27 cellular contexts compared by ENCODE assay signal in genomic region chr12:120408771-120409170, GRCh38. TPM values are rescaled to one million over a fixed set of nuclear protein-coding genes. Genes with fewer than 3 reads are reported as not detected.
A peak's percentile ranks its signal among the peaks of the same experiment; 100 is the strongest.
DNase-seq lines count a peak whose midpoint lies in the region; ATAC-seq, FAIRE-seq and TF ChIP-seq lines count a peak whose summit lies in the region.
"Had no signal": no experiment of that assay in that cellular context is flagged by ENCODE, and none has a peak within 500 bp of the region (broad histone marks: within the 10 kb centered on the region; RNA-seq: fewer than 3 reads in every experiment).

No MANE protein-coding gene starts in this region.

- H3K79me1 ChIP-seq in neuronal stem cell (ENCODE audit: low read depth, low read length) = no peaks in the 10 kb centered on the region

- no peak overlapping the region for H3K27ac Mint-ChIP-seq in HFFc6
- H3K27ac Mint-ChIP-seq: CD14-positive monocyte; CD4-positive, alpha-beta memory T cell; CD4-positive, CD25-positive, alpha-beta regulatory T cell; CD8-positive, alpha-beta memory T cell had no signal

- TF ChIP-seq CTCF in HepG2 (CRISPR knock-in tag; IDR thresholded peaks at IDR 0.05) (no peak), right lobe of liver (IDR thresholded peaks at IDR 0.05) (no peak), mammary epithelial cell (conservative IDR thresholded peaks at IDR 0.05 in 1 of 2, IDR thresholded peaks at IDR 0.05 in 1 of 2; ENCODE audit: extremely low read depth in 1 of 2, insufficient read depth in 1 of 2, low read depth in 1 of 2, low read length in 2 of 2) (no peak), HFFc6 (IDR thresholded peaks at IDR 0.05) (no peak)

- peak overlapping the region; percentile 17 for H3K23ac ChIP-seq in neuronal stem cell (ENCODE audit: low read depth, low read length, poor library complexity)

- no peak for TF ChIP-seq EP300 in HepG2 (IDR thresholded peaks at IDR 0.05; ENCODE audit: low read depth in 2 of 2, low read length in 2 of 2)
- no peak for TF ChIP-seq EP300 in HepG2 (CRISPR knock-in tag; IDR thresholded peaks at IDR 0.05; ENCODE audit: borderline replicate concordance)

- H3K4me3 ChIP-seq in HepG2 (replicated peaks in 1 of 3; ENCODE audit: insufficient read depth in 1 of 3, low read depth in 2 of 3, low read length in 3 of 3) = no peak overlapping the region
- H3K4me3 ChIP-seq in right lobe of liver = no peak overlapping the region
- H3K4me3 ChIP-seq in neuronal stem cell (ENCODE audit: low read length in 2 of 2) = no peak overlapping the region
- no peak overlapping the region for H3K4me3 ChIP-seq in mammary epithelial cell (replicated peaks in 1 of 3; ENCODE audit: insufficient read depth in 1 of 3, low read depth in 2 of 3, low read length in 3 of 3)
- H3K4me3 ChIP-seq: BLaER1, GM12878 had no signal

- no peaks in the 10 kb centered on the region; a peak in 1 of 5 replicates for H3K27me3 ChIP-seq in HepG2 (ENCODE audit: control insufficient read depth in 1 of 2, insufficient read depth in 2 of 2, low read length in 2 of 2)
- no peaks in the 10 kb centered on the region for H3K27me3 ChIP-seq in right lobe of liver
- no peaks in the 10 kb centered on the region for H3K27me3 ChIP-seq in neuronal stem cell (ENCODE audit: control insufficient read depth in 3 of 3, insufficient read depth in 3 of 3, low read depth in 1 of 3, low read length in 3 of 3)
- H3K27me3 ChIP-seq in mammary epithelial cell (ENCODE audit: insufficient read depth, low read length) = no peaks in the 10 kb centered on the region
- H3K27me3 ChIP-seq: BE2C, BLaER1 had no signal

- H2BK15ac ChIP-seq in neuronal stem cell (ENCODE audit: low read length) = peak overlapping the region; percentile 25

- TF ChIP-seq RAD21 in HepG2 (CRISPR knock-in tag; IDR thresholded peaks at IDR 0.05) = no peak

- no peak overlapping the region for H3K4ac ChIP-seq in neuronal stem cell (ENCODE audit: low read length)

- no peaks in the 10 kb centered on the region for H3K9me3 ChIP-seq in HepG2 (ENCODE audit: low read length)
- H3K9me3 ChIP-seq in right lobe of liver = no peaks in the 10 kb centered on the region
- no peaks in the 10 kb centered on the region for H3K9me3 ChIP-seq in neuronal stem cell (replicated peaks in 1 of 2; ENCODE audit: control insufficient read depth in 2 of 2, insufficient read depth in 1 of 2, low read depth in 1 of 2, low read length in 2 of 2)
- no peaks in the 10 kb centered on the region for H3K9me3 ChIP-seq in mammary epithelial cell (replicated peaks; ENCODE audit: insufficient read depth, low read length)
- H3K9me3 ChIP-seq: BE2C had no signal

- DNase-seq in HepG2 (ENCODE audit: low spot score) = no peak
- DNase-seq in right lobe of liver = no peak
- no peak for DNase-seq in neuronal stem cell (ENCODE audit: low spot score)
- no peak for DNase-seq in mammary epithelial cell
- DNase-seq in HFFc6 = no peak
- DNase-seq: 8988T; ACHN; BE2C; C1 segment of cervical spinal cord; CD4-positive, alpha-beta memory T cell; CD4-positive, CD25-positive, alpha-beta regulatory T cell; CD8-positive, alpha-beta memory T cell; COR-L47; DMS 273 treated with DMSO at 0.1 percent for 48 hours; DMS153; DMS53; DMS79; DND-41; EL; GDM1 had no signal

- H3K14ac ChIP-seq in neuronal stem cell (ENCODE audit: low read length) = no peak overlapping the region

- POLR2A ChIA-PET in HepG2 (lab: Yijun Ruan, JAX) = no interaction called here

- ATAC-seq in HepG2 (no peak), right lobe of liver (no peak)
- ATAC-seq: GM12878 had no signal

- no peak overlapping the region for H2BK120ac ChIP-seq in neuronal stem cell (ENCODE audit: low read depth, low read length)

- in situ Hi-C loops in HepG2 (cut with HindIII; ENCODE audit: extremely low pct_ligation_motif_present, low pct_unique_long_range_greater_than_20kb) = no loop called here
- in situ Hi-C loops in mammary epithelial cell (cut with MboI; ENCODE audit: low sequenced_read_pairs in 2 of 2) = no loop called here

- no peak overlapping the region for H4K91ac ChIP-seq in neuronal stem cell (ENCODE audit: low read depth, low read length, poor library complexity)

- H3K79me2 ChIP-seq in HepG2 (ENCODE audit: insufficient read depth, low read length) (no peaks in the 10 kb centered on the region), mammary epithelial cell (ENCODE audit: insufficient read depth, low read length) (no peaks in the 10 kb centered on the region)

- dilution Hi-C loops in mammary epithelial cell (cut with HindIII; ENCODE audit: low sequenced_read_pairs) = no loop called here

- intact Hi-C loops in HepG2 (cut with micrococcal nuclease; ENCODE audit: unreplicated experiment) = no loop called here
- intact Hi-C loops in right lobe of liver (cut with DNase I) = no loop called here
- intact Hi-C loops in mammary epithelial cell (cut with micrococcal nuclease) = no loop called here

- H3K4me3 Mint-ChIP-seq in HFFc6 = no peak overlapping the region
- H3K4me3 Mint-ChIP-seq: CD14-positive monocyte; CD4-positive, alpha-beta memory T cell; CD4-positive, CD25-positive, alpha-beta regulatory T cell; CD8-positive, alpha-beta memory T cell had no signal

- peak overlapping the region; percentile 59 for H3K18ac ChIP-seq in neuronal stem cell (ENCODE audit: low read length)

- no peak overlapping the region for H3K27ac ChIP-seq in HepG2 (ENCODE audit: extremely low read length, insufficient read depth, low read length)
- H3K27ac ChIP-seq in right lobe of liver = no peak overlapping the region
- no peak overlapping the region for H3K27ac ChIP-seq in neuronal stem cell (replicated peaks; ENCODE audit: low read length)
- H3K27ac ChIP-seq in mammary epithelial cell (ENCODE audit: insufficient read depth, low read depth, low read length) = no peak overlapping the region
- H3K27ac ChIP-seq: BLaER1 had no signal

- H2BK5ac ChIP-seq in neuronal stem cell (ENCODE audit: low read length) = peak overlapping the region; percentile 5

- H4K8ac ChIP-seq in neuronal stem cell (ENCODE audit: low read depth, low read length) = no peak overlapping the region

- H4K20me1 ChIP-seq in HepG2 (ENCODE audit: insufficient read depth, low read length) (no peaks in the 10 kb centered on the region), mammary epithelial cell (ENCODE audit: insufficient read depth, low read length) (no peaks in the 10 kb centered on the region)
- H4K20me1 ChIP-seq: BLaER1 had no signal

- no peak overlapping the region for H2AFZ ChIP-seq in HepG2 (ENCODE audit: low read length)
- H2AFZ ChIP-seq in neuronal stem cell (ENCODE audit: low read length) = no peak overlapping the region
- H2AFZ ChIP-seq in mammary epithelial cell (ENCODE audit: low read depth, low read length) = no peak overlapping the region

- H3K4me1 ChIP-seq in HepG2 (ENCODE audit: insufficient read depth, low read length) (peaks cover 5% of the 10 kb centered on the region; the same call in 1 of the 2 replicates), right lobe of liver (no peaks in the 10 kb centered on the region), neuronal stem cell (ENCODE audit: control insufficient read depth in 2 of 2, insufficient read depth in 1 of 2, low read depth in 1 of 2, low read length in 2 of 2) (peaks cover 5 to 8% of the 10 kb centered on the region in 2 donors), mammary epithelial cell (ENCODE audit: insufficient read depth, low read length) (no peaks in the 10 kb centered on the region)
- H3K4me1 ChIP-seq: BE2C had no signal

- H3K4me1 Mint-ChIP-seq in HFFc6 (ENCODE audit: low read depth) = no peaks in the 10 kb centered on the region
- H3K4me1 Mint-ChIP-seq: CD14-positive monocyte had no signal

- peak overlapping the region; percentile 88 for H2BK12ac ChIP-seq in neuronal stem cell (ENCODE audit: low read length)

- BruUV-seq in HepG2 (replicated peaks; lab: Mats Ljungman, UMichigan) (no TSS peak), mammary epithelial cell (replicated peaks; lab: Mats Ljungman, UMichigan) (no TSS peak)

- H3K27me3 Mint-ChIP-seq in HFFc6 (ENCODE audit: insufficient read depth) = peaks cover 15% of the 10 kb centered on the region

- no peak overlapping the region for H3K4me2 ChIP-seq in HepG2 (ENCODE audit: low read depth, low read length)
- H3K4me2 ChIP-seq in neuronal stem cell (ENCODE audit: insufficient read depth, low read length, poor library complexity, severe bottlenecking) = no peak overlapping the region
- H3K4me2 ChIP-seq in mammary epithelial cell (ENCODE audit: insufficient read depth, low read depth, low read length) = no peak overlapping the region
- H3K4me2 ChIP-seq: BLaER1 had no signal

- CTCF ChIA-PET in HepG2 (lab: Yijun Ruan, JAX; ENCODE audit: low intra/inter-chr PET ratio, low total read pairs) = no interaction called here
- CTCF ChIA-PET in mammary epithelial cell (lab: Charles Lee; ENCODE audit: low non-redundant PET) = no interaction called here

- TF ChIP-seq POLR2A in HepG2 (IDR thresholded peaks at IDR 0.05; ENCODE audit: insufficient read depth in 1 of 2, low read depth in 2 of 2, low read length in 2 of 2) = no peak
- no peak for TF ChIP-seq POLR2A in right lobe of liver (IDR thresholded peaks at IDR 0.05)

- H3K9ac ChIP-seq in HepG2 (ENCODE audit: insufficient read depth, low read depth, low read length) = no peak overlapping the region
- H3K9ac ChIP-seq in neuronal stem cell (ENCODE audit: low read depth, low read length, poor library complexity) = no peak overlapping the region
- H3K9ac ChIP-seq in mammary epithelial cell (ENCODE audit: insufficient read depth, low read length) = no peak overlapping the region
- H3K9ac ChIP-seq: BLaER1 had no signal

- H3K36me3 ChIP-seq in HepG2 (replicated peaks in 1 of 2; ENCODE audit: control insufficient read depth in 1 of 2, insufficient read depth in 2 of 2, low read length in 2 of 2) = no peaks in the 10 kb centered on the region
- H3K36me3 ChIP-seq in right lobe of liver = no peaks in the 10 kb centered on the region
- no peaks in the 10 kb centered on the region for H3K36me3 ChIP-seq in neuronal stem cell (replicated peaks in 1 of 2; ENCODE audit: control insufficient read depth in 2 of 2, insufficient read depth in 2 of 2, low read length in 2 of 2)
- no peaks in the 10 kb centered on the region for H3K36me3 ChIP-seq in mammary epithelial cell (ENCODE audit: insufficient read depth, low read length)
- H3K36me3 ChIP-seq: BE2C, BLaER1 had no signal

- H2AK5ac ChIP-seq in neuronal stem cell (ENCODE audit: low read depth, low read length) = peak overlapping the region; percentile 98

- no peaks in the 10 kb centered on the region for H3K36me3 Mint-ChIP-seq in HFFc6 (ENCODE audit: low read depth)
- H3K36me3 Mint-ChIP-seq: CD14-positive monocyte; CD4-positive, alpha-beta memory T cell; CD4-positive, CD25-positive, alpha-beta regulatory T cell; CD8-positive, alpha-beta memory T cell had no signal

- no peaks in the 10 kb centered on the region for H3K9me3 Mint-ChIP-seq in HFFc6
- H3K9me3 Mint-ChIP-seq: CD8-positive, alpha-beta memory T cell had no signal

- no peak for FAIRE-seq in HepG2 (lab: Jason Lieb, UNC)
- FAIRE-seq: A204.1, GM12878, GM12892, GM18507 had no signal

- WGBS in HepG2 (ENCODE audit: low lambda C conversion rate) = 67% methylated on average over 10 of the region's 11 CpGs
- 80% methylated on average over 1 of the region's 11 CpGs for WGBS in right lobe of liver (ENCODE audit: insufficient coverage, low coverage, low lambda C conversion rate, missing lambda C conversion rate)
- WGBS in neuronal stem cell (ENCODE audit: extremely low coverage in 2 of 2, insufficient read length in 2 of 2, insufficient replicate concordance in 1 of 2), 2 donors = no CpG with 5 or more reads among the region's 11 CpGs
- WGBS in mammary epithelial cell (ENCODE audit: low coverage, missing lambda C conversion rate) = 94% methylated on average over 11 of the region's 11 CpGs

RNA-seq across cellular contexts. Expression of gene COX6A1, which starts 29.1 kb away (rescaled TPM):
- total RNA-seq in HepG2 (2016; rRNA removed; fragmentation: Illumina TruSeq; extraction: Trizol) (204 and 542 TPM in 2 replicates), right lobe of liver (100 to 1,000 TPM; 229 to 625 (median 292) TPM), mammary epithelial cell (100 to 1,000 TPM; 306 to 422 TPM)
- 121 and 131 TPM in 2 replicates for total RNA-seq in HepG2 (2016; cell fraction: cytosol; rRNA removed; fragmentation: Illumina TruSeq; extraction: Trizol; ENCODE audit: low read depth)
- 226 and 562 TPM in 2 replicates for total RNA-seq in HepG2 (2016; cell fraction: insoluble cytoplasmic fraction; rRNA removed; fragmentation: Illumina TruSeq; extraction: Trizol)
- 107 and 111 TPM in 2 replicates for total RNA-seq in HepG2 (2016; cell fraction: membrane; rRNA removed; fragmentation: Illumina TruSeq; extraction: Trizol)
- 291 and 339 TPM in 2 replicates for total RNA-seq in HepG2 (2016; cell fraction: nucleus; rRNA removed; fragmentation: Illumina TruSeq; extraction: Trizol)
- polyA plus RNA-seq in HepG2 (2011; rRNA removed) (655 and 673 TPM in 2 replicates), mammary epithelial cell (907 TPM)
- polyA plus RNA-seq in HepG2 (2011; cell fraction: cytosol; rRNA removed) = 682 and 991 TPM in 2 replicates
- 688 and 965 TPM in 2 replicates for polyA plus RNA-seq in HepG2 (2011; cell fraction: nucleus; rRNA removed)
- 389 and 405 TPM in 2 replicates for polyA plus RNA-seq in HepG2 (2012)
- polyA plus RNA-seq in HepG2 (2016; cell fraction: cytosol; fragmentation: Illumina TruSeq; extraction: Trizol; ENCODE audit: low read depth) = 114 and 131 TPM in 2 replicates
- 204 and 225 TPM in 2 replicates for polyA plus RNA-seq in HepG2 (2016; cell fraction: insoluble cytoplasmic fraction; fragmentation: Illumina TruSeq; extraction: Trizol; ENCODE audit: low read depth)
- 86.9 and 92.6 TPM in 2 replicates for polyA plus RNA-seq in HepG2 (2016; cell fraction: membrane; fragmentation: Illumina TruSeq; extraction: Trizol; ENCODE audit: low read depth)
- polyA plus RNA-seq in HepG2 (2016; cell fraction: nucleus; fragmentation: Illumina TruSeq; extraction: Trizol; ENCODE audit: insufficient read depth, low read depth) = 490 and 539 TPM in 2 replicates
- 318 and 569 TPM in 2 replicates for polyA minus RNA-seq in HepG2 (2011; rRNA and poly(A)+ RNA removed; ENCODE audit: low replicate concordance)
- 173 and 174 TPM in 2 replicates for polyA minus RNA-seq in HepG2 (2011; cell fraction: cytosol; rRNA and poly(A)+ RNA removed)
- 97.8 and 134 TPM in 2 replicates for polyA minus RNA-seq in HepG2 (2011; cell fraction: nucleus; rRNA and poly(A)+ RNA removed)
- polyA plus RNA-seq in neuronal stem cell (2013, experiment 1 of 2) = 664 TPM
- 679 TPM for polyA plus RNA-seq in neuronal stem cell (2013, experiment 2 of 2)
- 152 TPM for polyA minus RNA-seq in mammary epithelial cell
- 100 to 1,000 TPM; 356 to 391 (median 373) TPM for total RNA-seq in HFFc6 (2021; fragmentation: NEBNext Ultra II Directional; extraction: Animal tissue kit (Norgen Biotek cat#: 25700))

RNA-seq across cellular contexts. Expression of gene TRIAP1, which starts 37.4 kb away (rescaled TPM):
- total RNA-seq in HepG2 (2016; rRNA removed; fragmentation: Illumina TruSeq; extraction: Trizol) = 117 and 178 TPM in 2 replicates
- 39.1 and 44.5 TPM in 2 replicates for total RNA-seq in HepG2 (2016; cell fraction: cytosol; rRNA removed; fragmentation: Illumina TruSeq; extraction: Trizol; ENCODE audit: low read depth)
- total RNA-seq in HepG2 (2016; cell fraction: insoluble cytoplasmic fraction; rRNA removed; fragmentation: Illumina TruSeq; extraction: Trizol) = 119 and 181 TPM in 2 replicates
- 111 and 122 TPM in 2 replicates for total RNA-seq in HepG2 (2016; cell fraction: membrane; rRNA removed; fragmentation: Illumina TruSeq; extraction: Trizol)
- total RNA-seq in HepG2 (2016; cell fraction: nucleus; rRNA removed; fragmentation: Illumina TruSeq; extraction: Trizol) = 43.7 and 44.3 TPM in 2 replicates
- 44.4 and 55.0 TPM in 2 replicates for polyA plus RNA-seq in HepG2 (2011; rRNA removed)
- polyA plus RNA-seq in HepG2 (2011; cell fraction: cytosol; rRNA removed) = 24.2 and 38.0 TPM in 2 replicates
- 10.3 and 10.4 TPM in 2 replicates for polyA plus RNA-seq in HepG2 (2011; cell fraction: nucleus; rRNA removed)
- polyA plus RNA-seq in HepG2 (2012) = 53.7 and 57.3 TPM in 2 replicates
- 40.5 and 48.9 TPM in 2 replicates for polyA plus RNA-seq in HepG2 (2016; cell fraction: cytosol; fragmentation: Illumina TruSeq; extraction: Trizol; ENCODE audit: low read depth)
- 178 and 205 TPM in 2 replicates for polyA plus RNA-seq in HepG2 (2016; cell fraction: insoluble cytoplasmic fraction; fragmentation: Illumina TruSeq; extraction: Trizol; ENCODE audit: low read depth)
- 88.7 and 94.2 TPM in 2 replicates for polyA plus RNA-seq in HepG2 (2016; cell fraction: membrane; fragmentation: Illumina TruSeq; extraction: Trizol; ENCODE audit: low read depth)
- 77.8 and 83.9 TPM in 2 replicates for polyA plus RNA-seq in HepG2 (2016; cell fraction: nucleus; fragmentation: Illumina TruSeq; extraction: Trizol; ENCODE audit: insufficient read depth, low read depth)
- polyA minus RNA-seq in HepG2 (2011; rRNA and poly(A)+ RNA removed; ENCODE audit: low replicate concordance) = 5.9 and 9.3 TPM in 2 replicates
- polyA minus RNA-seq in HepG2 (2011; cell fraction: cytosol; rRNA and poly(A)+ RNA removed) = 16.6 and 18.5 TPM in 2 replicates
- 11.6 and 11.8 TPM in 2 replicates for polyA minus RNA-seq in HepG2 (2011; cell fraction: nucleus; rRNA and poly(A)+ RNA removed)
- 10 to 100 TPM; 13.3 to 28.7 (median 17.0) TPM for total RNA-seq in right lobe of liver
- polyA plus RNA-seq in neuronal stem cell (2013, experiment 1 of 2) = 54.2 TPM
- 55.2 TPM for polyA plus RNA-seq in neuronal stem cell (2013, experiment 2 of 2)
- 10 to 100 TPM; 27.8 to 41.6 TPM for total RNA-seq in mammary epithelial cell
- polyA plus RNA-seq in mammary epithelial cell = 42.7 TPM
- polyA minus RNA-seq in mammary epithelial cell = 24.9 TPM
- 10 to 100 TPM; 37.9 to 49.0 (median 41.6) TPM for total RNA-seq in HFFc6 (2021; fragmentation: NEBNext Ultra II Directional; extraction: Animal tissue kit (Norgen Biotek cat#: 25700))

RNA-seq across cellular contexts. Expression of gene GATC, which starts 37.5 kb away (rescaled TPM):
- total RNA-seq in HepG2 (2016; rRNA removed; fragmentation: Illumina TruSeq; extraction: Trizol) (29.7 and 38.5 TPM in 2 replicates), right lobe of liver (10 to 100 TPM; 13.4 to 23.8 (median 15.9) TPM), mammary epithelial cell (10 to 100 TPM; 19.5 to 32.9 TPM)
- 6.2 and 7.0 TPM in 2 replicates for total RNA-seq in HepG2 (2016; cell fraction: cytosol; rRNA removed; fragmentation: Illumina TruSeq; extraction: Trizol; ENCODE audit: low read depth)
- 27.8 and 40.0 TPM in 2 replicates for total RNA-seq in HepG2 (2016; cell fraction: insoluble cytoplasmic fraction; rRNA removed; fragmentation: Illumina TruSeq; extraction: Trizol)
- total RNA-seq in HepG2 (2016; cell fraction: membrane; rRNA removed; fragmentation: Illumina TruSeq; extraction: Trizol) = 19.6 and 20.8 TPM in 2 replicates
- total RNA-seq in HepG2 (2016; cell fraction: nucleus; rRNA removed; fragmentation: Illumina TruSeq; extraction: Trizol) = 15.6 and 15.8 TPM in 2 replicates
- polyA plus RNA-seq in HepG2 (2011; rRNA removed) (16.2 and 17.7 TPM in 2 replicates), mammary epithelial cell (13.2 TPM)
- polyA plus RNA-seq in HepG2 (2011; cell fraction: cytosol; rRNA removed) = 11.9 and 14.7 TPM in 2 replicates
- 11.4 and 14.2 TPM in 2 replicates for polyA plus RNA-seq in HepG2 (2011; cell fraction: nucleus; rRNA removed)
- 16.9 and 17.4 TPM in 2 replicates for polyA plus RNA-seq in HepG2 (2012)
- 6.3 and 6.9 TPM in 2 replicates for polyA plus RNA-seq in HepG2 (2016; cell fraction: cytosol; fragmentation: Illumina TruSeq; extraction: Trizol; ENCODE audit: low read depth)
- 39.2 and 42.0 TPM in 2 replicates for polyA plus RNA-seq in HepG2 (2016; cell fraction: insoluble cytoplasmic fraction; fragmentation: Illumina TruSeq; extraction: Trizol; ENCODE audit: low read depth)
- polyA plus RNA-seq in HepG2 (2016; cell fraction: membrane; fragmentation: Illumina TruSeq; extraction: Trizol; ENCODE audit: low read depth) = 16.7 and 17.8 TPM in 2 replicates
- polyA plus RNA-seq in HepG2 (2016; cell fraction: nucleus; fragmentation: Illumina TruSeq; extraction: Trizol; ENCODE audit: insufficient read depth, low read depth) = 24.7 and 31.3 TPM in 2 replicates
- 39.6 and 42.0 TPM in 2 replicates for polyA minus RNA-seq in HepG2 (2011; rRNA and poly(A)+ RNA removed; ENCODE audit: low replicate concordance)
- 11.3 and 14.5 TPM in 2 replicates for polyA minus RNA-seq in HepG2 (2011; cell fraction: cytosol; rRNA and poly(A)+ RNA removed)
- 13.5 and 15.9 TPM in 2 replicates for polyA minus RNA-seq in HepG2 (2011; cell fraction: nucleus; rRNA and poly(A)+ RNA removed)
- polyA plus RNA-seq in neuronal stem cell (2013, experiment 1 of 2) = 27.6 TPM
- 28.7 TPM for polyA plus RNA-seq in neuronal stem cell (2013, experiment 2 of 2)
- polyA minus RNA-seq in mammary epithelial cell = 32.4 TPM
- total RNA-seq in HFFc6 (2021; fragmentation: NEBNext Ultra II Directional; extraction: Animal tissue kit (Norgen Biotek cat#: 25700)) = 10 to 100 TPM; 16.3 to 30.9 (median 24.0) TPM

RNA-seq across cellular contexts. Expression of gene MSI1, which starts 39.8 kb away (rescaled TPM):
- 0.46 and 0.80 TPM in 2 replicates for total RNA-seq in HepG2 (2016; rRNA removed; fragmentation: Illumina TruSeq; extraction: Trizol)
- 0.44 and 0.61 TPM in 2 replicates for total RNA-seq in HepG2 (2016; cell fraction: cytosol; rRNA removed; fragmentation: Illumina TruSeq; extraction: Trizol; ENCODE audit: low read depth)
- 0.37 and 0.48 TPM in 2 replicates for total RNA-seq in HepG2 (2016; cell fraction: insoluble cytoplasmic fraction; rRNA removed; fragmentation: Illumina TruSeq; extraction: Trizol)
- 1.1 TPM in 2 replicates for total RNA-seq in HepG2 (2016; cell fraction: membrane; rRNA removed; fragmentation: Illumina TruSeq; extraction: Trizol)
- total RNA-seq in HepG2 (2016; cell fraction: nucleus; rRNA removed; fragmentation: Illumina TruSeq; extraction: Trizol) = 0.56 and 0.75 TPM in 2 replicates
- polyA plus RNA-seq in HepG2 (2011; rRNA removed) = 0.08 and 0.09 TPM in 2 replicates
- 0.09 TPM in 1 of 2 replicates, not detected in the other for polyA plus RNA-seq in HepG2 (2011; cell fraction: cytosol; rRNA removed)
- polyA plus RNA-seq in HepG2 (2011; cell fraction: nucleus; rRNA removed) = 0.27 and 0.28 TPM in 2 replicates
- 0.05 TPM in 1 of 2 replicates, not detected in the other for polyA plus RNA-seq in HepG2 (2012)
- polyA plus RNA-seq in HepG2 (2016; cell fraction: cytosol; fragmentation: Illumina TruSeq; extraction: Trizol; ENCODE audit: low read depth) = 0.61 and 0.75 TPM in 2 replicates
- polyA plus RNA-seq in HepG2 (2016; cell fraction: insoluble cytoplasmic fraction; fragmentation: Illumina TruSeq; extraction: Trizol; ENCODE audit: low read depth) = 0.61 and 1.6 TPM in 2 replicates
- 0.93 and 1.2 TPM in 2 replicates for polyA plus RNA-seq in HepG2 (2016; cell fraction: membrane; fragmentation: Illumina TruSeq; extraction: Trizol; ENCODE audit: low read depth)
- polyA plus RNA-seq in HepG2 (2016; cell fraction: nucleus; fragmentation: Illumina TruSeq; extraction: Trizol; ENCODE audit: insufficient read depth, low read depth) = 1.5 and 3.3 TPM in 2 replicates
- polyA minus RNA-seq in HepG2 (2011; rRNA and poly(A)+ RNA removed; ENCODE audit: low replicate concordance) = 0.18 TPM in 1 of 2 replicates, not detected in the other
- polyA minus RNA-seq in HepG2 (2011; cell fraction: cytosol; rRNA and poly(A)+ RNA removed) = not detected in 2 replicates
- polyA minus RNA-seq in HepG2 (2011; cell fraction: nucleus; rRNA and poly(A)+ RNA removed) = not detected in 2 replicates
- total RNA-seq in right lobe of liver = 1 to 10 TPM in 1 of 6 experiments, under 1 TPM in 1, not detected in 4; 0.06 to 1.6 TPM
- 104 TPM for polyA plus RNA-seq in neuronal stem cell (2013, experiment 1 of 2)
- polyA plus RNA-seq in neuronal stem cell (2013, experiment 2 of 2) = 105 TPM
- under 1 TPM; 0.24 to 0.67 TPM for total RNA-seq in mammary epithelial cell
- not detected for polyA plus RNA-seq in mammary epithelial cell
- polyA minus RNA-seq in mammary epithelial cell = not detected
- not detected for total RNA-seq in HFFc6 (2021; fragmentation: NEBNext Ultra II Directional; extraction: Animal tissue kit (Norgen Biotek cat#: 25700))
- total RNA-seq: CD4-positive, alpha-beta memory T cell; CD4-positive, CD25-positive, alpha-beta regulatory T cell; GM12878 had no signal
- polyA plus RNA-seq: AG04450; CD14-positive monocyte; CD4-positive, alpha-beta memory T cell; CD4-positive, CD25-positive, alpha-beta regulatory T cell; CD8-positive, alpha-beta memory T cell had no signal
